In genomic region chr9:5186416-5187169, GRCh38 we compare ENCODE assay signal across 8 cellular contexts. TPM values are rescaled to one million over a fixed set of nuclear protein-coding genes. Genes with fewer than 3 reads are reported as not detected.
A peak's percentile ranks its signal among the peaks of the same experiment; 100 is the strongest.
DNase-seq lines count a peak whose midpoint lies in the region; ATAC-seq and TF ChIP-seq lines count a peak whose summit lies in the region.

No MANE protein-coding gene starts in this region.

- ATAC-seq in Right ventricle myocardium superior (ENCODE audit: poor library complexity) (peak; percentile 87), HG02759 (IDR thresholded peaks at IDR 0.05; ENCODE audit: unreplicated experiment) (no peak)

- H3K36me3 Mint-ChIP-seq in activated naive CD8-positive, alpha-beta T cell treated with anti-CD3 and anti-CD28 coated beads for 36 hours, result no peaks in the 10 kb centered on the region

- peaks cover 26% of the 10 kb centered on the region for H3K4me1 Mint-ChIP-seq in activated naive CD8-positive, alpha-beta T cell treated with anti-CD3 and anti-CD28 coated beads for 36 hours

- TF ChIP-seq CTCF in retinal pigment epithelial cell (conservative IDR thresholded peaks at IDR 0.05; ENCODE audit: low read depth, low read length) (peak; percentile 86), coronary artery (IDR thresholded peaks at IDR 0.05) (no peak)

- H3K9me3 Mint-ChIP-seq in activated naive CD8-positive, alpha-beta T cell treated with anti-CD3 and anti-CD28 coated beads for 36 hours, result no peaks in the 10 kb centered on the region

- intact Hi-C loops in Right ventricle myocardium superior (cut with DNase I), result loop anchor here (5.0 kb wide), 2 partner anchors 256 to 416 kb away; no protein-coding TSS in a partner anchor

- DNase-seq in GDM1 (lab: John Stamatoyannopoulos, UW) (peak; percentile 15), KBM-7 (peak; percentile 55), SHP77 (lab: John Stamatoyannopoulos, UW) (peak; percentile 18 to 41), Right ventricle myocardium superior (no peak), retinal pigment epithelial cell (ENCODE audit: low read depth) (peak; percentile 23), coronary artery (ENCODE audit: low spot score) (no peak)
- DNase-seq in activated naive CD8-positive, alpha-beta T cell treated with anti-CD3 and anti-CD28 coated beads for 36 hours, result peak; percentile 50

- H3K27ac Mint-ChIP-seq in activated naive CD8-positive, alpha-beta T cell treated with anti-CD3 and anti-CD28 coated beads for 36 hours, result peak overlapping the region; percentile 39

- H3K4me3 ChIP-seq in retinal pigment epithelial cell (ENCODE audit: low read length), result no peak overlapping the region
- H3K4me3 ChIP-seq in coronary artery, result no peak overlapping the region

- no peaks in the 10 kb centered on the region for H3K27me3 Mint-ChIP-seq in activated naive CD8-positive, alpha-beta T cell treated with anti-CD3 and anti-CD28 coated beads for 36 hours

- in situ Hi-C loops in KBM-7 (cut with MboI; ENCODE audit: low pct_unique_long_range_greater_than_20kb, low sequenced_read_pairs), result loop anchor here (25.0 kb wide), 3 partner anchors 101 to 424 kb away; no protein-coding TSS in a partner anchor

- H3K27ac ChIP-seq in coronary artery, result no peak overlapping the region

- H3K4me3 Mint-ChIP-seq in activated naive CD8-positive, alpha-beta T cell treated with anti-CD3 and anti-CD28 coated beads for 36 hours, result no peak overlapping the region

RNA-seq across cellular contexts. Expression of gene INSL6, which starts 1.2 kb away (rescaled TPM):
- not detected for total RNA-seq in activated naive CD8-positive, alpha-beta T cell treated with anti-CD3 and anti-CD28 coated beads for 36 hours
- not detected for total RNA-seq in Right ventricle myocardium superior

RNA-seq across cellular contexts. Expression of gene INSL4, which starts 44.6 kb away (rescaled TPM):
- not detected for total RNA-seq in activated naive CD8-positive, alpha-beta T cell treated with anti-CD3 and anti-CD28 coated beads for 36 hours
- total RNA-seq in Right ventricle myocardium superior, result not detected

Comparison
In these comparisons a context has a peak if more than half of its experiments do, and no peak if none do; other contexts are left out.
1. DNase-seq: peak in GDM1 (single experiment), KBM-7 (single experiment), SHP77 (2 of 2), activated naive CD8-positive, alpha-beta T cell treated with anti-CD3 and anti-CD28 coated beads for 36 hours (single experiment) and retinal pigment epithelial cell (single experiment); none in Right ventricle myocardium superior (single experiment) and coronary artery (single experiment).